ENCODE assay signal across 1 cellular context in genomic region chr1:57218487-57219079, GRCh38.
TF ChIP-seq lines count a peak whose summit lies in the region.

No MANE protein-coding gene starts in this region.

TF ChIP-seq in K562, 482 proteins besides CTCF, POLR2A, EP300 and RAD21 (continued from another document and continues in another):
- no peak for TF ChIP-seq GTF2B (IDR thresholded peaks at IDR 0.05; ENCODE audit: extremely low read depth, insufficient read length)
- peak; percentile 64 for TF ChIP-seq PRDM10 (IDR thresholded peaks at IDR 0.05; ENCODE audit: partially characterized antibody)
- TF ChIP-seq ZNF318 (IDR thresholded peaks at IDR 0.05; ENCODE audit: borderline replicate concordance in 1 of 2, low read depth in 1 of 2): no peak
- no peak for TF ChIP-seq MTF1 (CRISPR knock-in tag; IDR thresholded peaks at IDR 0.05; ENCODE audit: borderline replicate concordance)
- TF ChIP-seq KAT8 (IDR thresholded peaks at IDR 0.05; ENCODE audit: low read depth): no peak
- TF ChIP-seq KLF6 (CRISPR knock-in tag; IDR thresholded peaks at IDR 0.05; ENCODE audit: borderline replicate concordance): no peak
- peak; percentile 77 for TF ChIP-seq LCOR (CRISPR knock-in tag; IDR thresholded peaks at IDR 0.05)
- no peak for TF ChIP-seq PBX2 (CRISPR knock-in tag; IDR thresholded peaks at IDR 0.05; ENCODE audit: low read depth)
- TF ChIP-seq PBX2 (tag; conservative IDR thresholded peaks at IDR 0.05; ENCODE audit: low read depth): peak; percentile 87
- peak; percentile 96 for TF ChIP-seq SMARCE1 (IDR thresholded peaks at IDR 0.05)
- peak; percentile 99 for TF ChIP-seq CCNT2 (IDR thresholded peaks at IDR 0.05; ENCODE audit: borderline replicate concordance, extremely low read depth, insufficient read length, low read depth, low read length)
- TF ChIP-seq VEZF1 (CRISPR knock-in tag; IDR thresholded peaks at IDR 0.05): peak; percentile 76
- no peak for TF ChIP-seq PHF8 (IDR thresholded peaks at IDR 0.05; ENCODE audit: borderline replicate concordance, low read length)
- TF ChIP-seq RUNX1 (IDR thresholded peaks at IDR 0.05; ENCODE audit: low read depth): peak; percentile 86; the same call in 1 of the 2 replicates
- no peak for TF ChIP-seq RERE (CRISPR knock-in tag; IDR thresholded peaks at IDR 0.05; ENCODE audit: borderline replicate concordance)
- TF ChIP-seq ZEB2 (IDR thresholded peaks at IDR 0.05): peak; percentile 84
- TF ChIP-seq BDP1 (IDR thresholded peaks at IDR 0.05; ENCODE audit: insufficient read depth, insufficient read length): no peak
- peak; percentile 40; the same call in 1 of the 2 replicates for TF ChIP-seq TARDBP (IDR thresholded peaks at IDR 0.05)
- TF ChIP-seq PCBP1 (IDR thresholded peaks at IDR 0.05; ENCODE audit: low read depth, low read length, poor library complexity, severe bottlenecking): no peak
- TF ChIP-seq SPI1 (IDR thresholded peaks at IDR 0.05; ENCODE audit: borderline replicate concordance, low read depth, low read length): no peak
- TF ChIP-seq ZNF175 (CRISPR knock-in tag; IDR thresholded peaks at IDR 0.05; ENCODE audit: low read depth): peak; percentile 77; the same call in 1 of the 2 replicates
- peak; percentile 77 for TF ChIP-seq ZNF766 (CRISPR knock-in tag; conservative IDR thresholded peaks at IDR 0.05)
- TF ChIP-seq RNF2 (IDR thresholded peaks at IDR 0.05): peak; percentile 62; the same call in 1 of the 2 replicates
- TF ChIP-seq MEF2D (tag; conservative IDR thresholded peaks at IDR 0.05; ENCODE audit: low read depth): no peak
- no peak for TF ChIP-seq TRIM25 (IDR thresholded peaks at IDR 0.05; ENCODE audit: borderline replicate concordance)
- peak; percentile 48; the same call in 1 of the 2 replicates for TF ChIP-seq MAFK (IDR thresholded peaks at IDR 0.05; ENCODE audit: low read length)
- TF ChIP-seq ZNF184 (CRISPR knock-in tag; IDR thresholded peaks at IDR 0.05): no peak
- TF ChIP-seq PHF21A (IDR thresholded peaks at IDR 0.05; ENCODE audit: borderline replicate concordance, low read depth): peak; percentile 41; the same call in 1 of the 2 replicates
- peak; percentile 44; the same call in 1 of the 2 replicates for TF ChIP-seq ZKSCAN8 (CRISPR knock-in tag; IDR thresholded peaks at IDR 0.05)
- TF ChIP-seq SMARCA4 (IDR thresholded peaks at IDR 0.05): peak; percentile 97
